ENCODE assay signal across 22 cellular contexts in the genomic region with DNA sequence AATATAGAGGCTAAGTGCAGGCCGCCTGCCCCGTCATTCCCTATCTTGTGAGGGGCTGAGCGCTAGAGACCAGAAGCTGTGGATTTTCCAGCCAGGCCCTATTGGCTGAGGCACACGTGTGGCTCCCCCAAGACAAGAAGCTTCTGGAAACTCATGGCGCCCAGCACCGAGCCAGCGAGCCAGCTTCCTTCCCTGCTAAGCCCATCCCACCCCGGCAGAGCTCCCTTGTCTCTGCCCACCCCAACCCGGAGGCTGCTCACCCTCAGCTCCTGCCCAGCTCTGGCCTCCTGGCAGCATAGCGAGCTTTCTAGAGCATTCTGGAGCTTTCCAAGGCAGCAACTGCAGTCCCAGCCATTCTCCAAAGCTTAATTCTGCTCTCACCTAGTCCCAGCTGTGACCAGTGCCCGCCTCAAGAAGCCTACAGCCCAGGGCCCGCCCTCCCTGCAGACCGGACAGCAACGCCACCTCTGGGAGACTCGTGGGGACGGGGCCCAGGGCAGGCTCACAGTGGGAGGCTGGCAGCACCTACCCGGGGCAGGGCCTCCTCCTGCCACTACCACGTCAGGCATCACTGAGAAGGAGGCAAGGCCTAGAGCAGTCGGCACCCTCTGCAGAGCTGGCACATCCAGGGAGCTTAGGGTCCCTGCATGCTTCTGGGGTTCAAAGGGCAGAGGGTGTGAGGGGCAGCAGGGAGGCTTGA.
"Had no signal": no experiment of that assay in that cellular context is flagged by ENCODE, and none has a peak within 500 bp of the region (broad histone marks: within the 10 kb centered on the region; RNA-seq: fewer than 3 reads in every experiment).

No MANE protein-coding gene starts in this region.

- H3K9me3 Mint-ChIP-seq: activated CD4-positive, alpha-beta memory T cell treated with anti-CD3 and anti-CD28 coated beads for 36 hours; activated naive CD4-positive, alpha-beta T cell treated with anti-CD3 and anti-CD28 coated beads, Interleukin-2, amount 10 ng/mL, durations not matched to agents 7 days and 5 days; nephron progenitor cell; stimulated activated effector memory CD8-positive, alpha-beta T cell treated with anti-CD3 and anti-CD28 coated beads, Interleukin-12 subunit alpha, Interleukin-12 subunit beta, amount 100 ng/mL, for 72 hours; stimulated activated naive CD8-positive, alpha-beta T cell treated with anti-CD3 and anti-CD28 coated beads, Interleukin-15, amount 100 ng/mL, for 72 hours had no signal

- H3K36me3 Mint-ChIP-seq: activated CD4-positive, alpha-beta memory T cell treated with anti-CD3 and anti-CD28 coated beads for 36 hours; activated naive CD4-positive, alpha-beta T cell treated with anti-CD3 and anti-CD28 coated beads, Interleukin-2, amount 10 ng/mL, durations not matched to agents 7 days and 5 days; stimulated activated effector memory CD8-positive, alpha-beta T cell treated with anti-CD3 and anti-CD28 coated beads, Interleukin-12 subunit alpha, Interleukin-12 subunit beta, amount 100 ng/mL, for 72 hours had no signal

- DNase-seq: activated CD4-positive, alpha-beta memory T cell treated with anti-CD3 and anti-CD28 coated beads for 36 hours; activated CD4-positive, alpha-beta T cell treated with anti-CD3 and anti-CD28 coated beads for 48 hours; activated effector memory CD4-positive, alpha-beta T cell treated with anti-CD3 and anti-CD28 coated beads, Interleukin-2, amount 50 U/mL, for 16 hours; activated naive CD4-positive, alpha-beta T cell treated with anti-CD3 and anti-CD28 coated beads, Interleukin-2, amount 10 ng/mL, durations not matched to agents 7 days and 5 days; body of pancreas; caudate nucleus; effector memory CD4-positive, alpha-beta T cell; foreskin melanocyte; hippocampal formation; mesenchymal stem cell; nucleus accumbens; small intestine; stimulated activated CD4-positive, alpha-beta T cell treated with anti-CD3 and anti-CD28 coated beads, Interleukin-2, amount 100 ng/mL, for 24 hours; stimulated activated naive CD8-positive, alpha-beta T cell treated with anti-CD3 and anti-CD28 coated beads, Interleukin-15, amount 100 ng/mL, for 72 hours; T-helper 17 cell had no signal

- H3K27ac ChIP-seq: body of pancreas, parathyroid adenoma, suprapubic skin, tibial nerve had no signal

- H3K4me1 Mint-ChIP-seq: activated naive CD4-positive, alpha-beta T cell treated with anti-CD3 and anti-CD28 coated beads, Interleukin-2, amount 10 ng/mL, durations not matched to agents 7 days and 5 days; stimulated activated effector memory CD8-positive, alpha-beta T cell treated with anti-CD3 and anti-CD28 coated beads, Interleukin-12 subunit alpha, Interleukin-12 subunit beta, amount 100 ng/mL, for 72 hours; stimulated activated naive CD8-positive, alpha-beta T cell treated with anti-CD3 and anti-CD28 coated beads, Interleukin-15, amount 100 ng/mL, for 72 hours; T-helper 17 cell had no signal

- H3K27ac Mint-ChIP-seq: activated CD4-positive, alpha-beta memory T cell treated with anti-CD3 and anti-CD28 coated beads for 36 hours; activated naive CD4-positive, alpha-beta T cell treated with anti-CD3 and anti-CD28 coated beads, Interleukin-2, amount 10 ng/mL, durations not matched to agents 7 days and 5 days; nephron progenitor cell; stimulated activated effector memory CD8-positive, alpha-beta T cell treated with anti-CD3 and anti-CD28 coated beads, Interleukin-12 subunit alpha, Interleukin-12 subunit beta, amount 100 ng/mL, for 72 hours; T-helper 17 cell had no signal

- H3K4me3 ChIP-seq: body of pancreas, mucosa of descending colon, suprapubic skin, tibial nerve had no signal

- H3K36me3 ChIP-seq: suprapubic skin, tibial nerve had no signal

- H3K4me3 Mint-ChIP-seq: activated CD4-positive, alpha-beta memory T cell treated with anti-CD3 and anti-CD28 coated beads for 36 hours; activated naive CD4-positive, alpha-beta T cell treated with anti-CD3 and anti-CD28 coated beads, Interleukin-2, amount 10 ng/mL, durations not matched to agents 7 days and 5 days; nephron progenitor cell; stimulated activated effector memory CD8-positive, alpha-beta T cell treated with anti-CD3 and anti-CD28 coated beads, Interleukin-12 subunit alpha, Interleukin-12 subunit beta, amount 100 ng/mL, for 72 hours; stimulated activated naive CD8-positive, alpha-beta T cell treated with anti-CD3 and anti-CD28 coated beads, Interleukin-15, amount 100 ng/mL, for 72 hours; T-helper 17 cell had no signal

- ATAC-seq: body of pancreas; esophagus mucosa; mucosa of descending colon; stimulated activated effector memory CD8-positive, alpha-beta T cell treated with anti-CD3 and anti-CD28 coated beads, Interleukin-12 subunit alpha, Interleukin-12 subunit beta, amount 100 ng/mL, for 72 hours; stimulated activated naive CD8-positive, alpha-beta T cell treated with anti-CD3 and anti-CD28 coated beads, Interleukin-15, amount 100 ng/mL, for 72 hours; T-helper 17 cell had no signal

- H3K4me1 ChIP-seq: parathyroid adenoma, suprapubic skin, tibial nerve had no signal

- H3K9me3 ChIP-seq: body of pancreas, mucosa of descending colon, suprapubic skin, tibial nerve had no signal

- H3K27me3 ChIP-seq: body of pancreas had no signal
